ENCODE assay signal across 8 cellular contexts in the genomic region with DNA sequence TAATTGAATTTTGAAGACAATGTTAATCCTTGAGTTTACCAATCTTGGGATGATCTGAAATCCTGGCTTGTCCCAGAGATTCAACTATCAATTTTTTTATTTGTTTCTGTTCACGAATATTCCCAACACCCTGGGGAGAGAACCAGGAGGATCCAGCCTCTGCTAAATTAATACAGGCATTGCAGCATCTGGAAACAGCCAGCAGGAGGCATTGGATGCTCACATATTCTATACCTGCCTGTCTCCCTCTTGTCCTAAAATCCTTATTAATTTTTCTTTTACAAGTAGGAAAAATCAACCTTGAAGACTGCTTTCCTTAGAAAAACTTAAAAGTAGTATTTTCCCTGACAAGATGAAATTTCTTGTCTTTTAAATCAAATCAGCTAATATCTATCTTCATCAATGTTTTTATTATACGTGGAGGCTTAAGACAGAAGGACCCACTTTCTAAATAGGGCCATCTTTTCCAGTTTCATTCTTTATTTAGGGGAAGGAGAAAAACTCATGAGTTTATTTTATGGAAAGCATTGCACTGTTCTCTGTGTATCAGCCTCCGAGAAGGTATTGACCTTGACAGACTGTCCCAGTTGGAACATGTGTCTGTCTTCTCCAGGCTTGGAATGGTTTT.
DNase-seq lines count a peak whose midpoint lies in the region; ATAC-seq and TF ChIP-seq lines count a peak whose summit lies in the region.
"Had no signal": no experiment of that assay in that cellular context is flagged by ENCODE, and none has a peak within 500 bp of the region (broad histone marks: within the 10 kb centered on the region; RNA-seq: fewer than 3 reads in every experiment).

No MANE protein-coding gene starts in this region.

- peaks cover 0 to 12% (median 6%) of the 10 kb centered on the region in 4 donors for H3K4me1 ChIP-seq in esophagus muscularis mucosa

- H3K36me3 ChIP-seq in esophagus muscularis mucosa = no peaks in the 10 kb centered on the region

- H3K27ac ChIP-seq in esophagus muscularis mucosa (replicated peaks in 1 of 4) = no peak overlapping the region

- TF ChIP-seq EP300 in esophagus muscularis mucosa (IDR thresholded peaks at IDR 0.05) = no peak

- H3K4me3 ChIP-seq in esophagus muscularis mucosa = no peak overlapping the region

- peaks cover 4% of the 10 kb centered on the region for H3K27me3 Mint-ChIP-seq in nephron (ENCODE audit: low read depth)
- H3K27me3 Mint-ChIP-seq: activated B cell treated with CpG ODN at 0.5 μM for 24 hours had no signal

- H3K9me3 ChIP-seq in esophagus muscularis mucosa = no peaks in the 10 kb centered on the region

- TF ChIP-seq CTCF in esophagus muscularis mucosa (IDR thresholded peaks at IDR 0.05) (peak; percentile 71 to 83 (median 76)), nephron (IDR thresholded peaks at IDR 0.05; ENCODE audit: unreplicated experiment in 3 of 3) (peak; percentile 91 to 96 (median 92))

- intact Hi-C loops in esophagus muscularis mucosa (cut with DNase I) = loop anchor here (10.0 kb wide), 2 partner anchors 843 to 1143 kb away; partner anchors contain the start of gene HS3ST1

- no peaks in the 10 kb centered on the region for H3K9me3 Mint-ChIP-seq in nephron
- H3K9me3 Mint-ChIP-seq: activated B cell treated with CpG ODN at 0.5 μM for 24 hours had no signal

- no peak overlapping the region for H3K4me3 Mint-ChIP-seq in nephron
- H3K4me3 Mint-ChIP-seq: activated B cell treated with CpG ODN at 0.5 μM for 24 hours had no signal

- H3K27ac Mint-ChIP-seq in nephron = no peak overlapping the region
- H3K27ac Mint-ChIP-seq: activated B cell treated with CpG ODN at 0.5 μM for 24 hours had no signal

- no peak for TF ChIP-seq POLR2A in esophagus muscularis mucosa (IDR thresholded peaks at IDR 0.05; ENCODE audit: low read depth)

- no peaks in the 10 kb centered on the region for H3K27me3 ChIP-seq in esophagus muscularis mucosa

- H3K36me3 Mint-ChIP-seq in nephron (ENCODE audit: low read depth) = no peaks in the 10 kb centered on the region

- peaks cover 11% of the 10 kb centered on the region for H3K4me1 Mint-ChIP-seq in nephron

- ATAC-seq in HG02852 (IDR thresholded peaks at IDR 0.05; ENCODE audit: unreplicated experiment) (no peak), GM19328 (IDR thresholded peaks at IDR 0.05; ENCODE audit: unreplicated experiment) (no peak)

- 50% methylated on average over 3 of the region's 3 CpGs for WGBS in esophagus muscularis mucosa

- peak; percentile 20 for DNase-seq in Daoy (ENCODE audit: low read depth)
- peak; percentile 57 for DNase-seq in HT1080 (ENCODE audit: low read depth)
- peak; percentile 5 for DNase-seq in RPMI7951 (ENCODE audit: low read depth)
- DNase-seq in esophagus muscularis mucosa (ENCODE audit: extremely low spot score) = no peak
- DNase-seq: activated B cell treated with CpG ODN at 0.5 μM for 24 hours had no signal
